Comparison of ENCODE assay signal across 8 cellular contexts in the genomic region with DNA sequence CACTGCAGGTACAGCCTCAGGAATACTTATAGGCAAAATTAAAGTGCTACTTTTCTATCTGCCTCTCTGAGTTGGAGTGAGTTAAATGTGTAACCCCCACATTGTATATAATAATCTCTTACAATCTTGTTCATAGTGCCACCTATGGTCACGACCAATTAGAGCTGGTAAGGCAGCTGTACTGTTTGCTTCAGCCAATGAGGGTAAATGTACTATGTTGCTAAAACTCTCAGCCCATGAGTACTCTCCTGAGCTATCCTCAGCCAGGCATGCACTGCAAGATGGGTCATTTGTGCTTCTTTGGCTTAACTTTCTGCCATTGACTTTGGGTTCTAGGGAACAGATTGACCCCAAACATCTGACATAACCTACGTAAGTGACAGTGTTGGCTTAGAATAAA. TPM values are rescaled to one million over a fixed set of nuclear protein-coding genes. Genes with fewer than 3 reads are reported as not detected.
DNase-seq lines count a peak whose midpoint lies in the region; ATAC-seq and TF ChIP-seq lines count a peak whose summit lies in the region.

No MANE protein-coding gene starts in this region.

- no peak overlapping the region for H3K4me3 ChIP-seq in neutrophil (ENCODE audit: low read depth in 1 of 2, low read length in 1 of 2)

- H3K4me3 Mint-ChIP-seq in activated naive CD8-positive, alpha-beta T cell treated with anti-CD3 and anti-CD28 coated beads for 36 hours = no peak overlapping the region

- H3K36me3 ChIP-seq in neutrophil = no peaks in the 10 kb centered on the region

- TF ChIP-seq CTCF in neutrophil (IDR thresholded peaks at IDR 0.05) = no peak

- DNase-seq in AML-193 (lab: John Stamatoyannopoulos, UW) (peak; percentile 41 to 59), NAMALWA (ENCODE audit: low spot score) (peak; percentile 90), posterior vena cava (ENCODE audit: low spot score) (no peak), sciatic nerve (ENCODE audit: low spot score) (no peak)
- DNase-seq in activated naive CD8-positive, alpha-beta T cell treated with anti-CD3 and anti-CD28 coated beads for 36 hours = peak; percentile 18

- no peaks in the 10 kb centered on the region for H3K27me3 Mint-ChIP-seq in activated naive CD8-positive, alpha-beta T cell treated with anti-CD3 and anti-CD28 coated beads for 36 hours

- no peaks in the 10 kb centered on the region for H3K4me1 Mint-ChIP-seq in activated naive CD8-positive, alpha-beta T cell treated with anti-CD3 and anti-CD28 coated beads for 36 hours

- H3K36me3 Mint-ChIP-seq in activated naive CD8-positive, alpha-beta T cell treated with anti-CD3 and anti-CD28 coated beads for 36 hours = no peaks in the 10 kb centered on the region

- H3K9me3 Mint-ChIP-seq in activated naive CD8-positive, alpha-beta T cell treated with anti-CD3 and anti-CD28 coated beads for 36 hours = no peaks in the 10 kb centered on the region

- intact Hi-C loops in posterior vena cava (cut with DNase I) = no loop called here
- intact Hi-C loops in sciatic nerve (cut with DNase I) = no loop called here

- H3K9me3 ChIP-seq in neutrophil = no peaks in the 10 kb centered on the region

- H3K27ac Mint-ChIP-seq in activated naive CD8-positive, alpha-beta T cell treated with anti-CD3 and anti-CD28 coated beads for 36 hours = no peak overlapping the region

- ATAC-seq in GM18499 (IDR thresholded peaks at IDR 0.05; ENCODE audit: insufficient read depth, unreplicated experiment) = peak; percentile 62
- peak; percentile 93 for ATAC-seq in HG02642 (IDR thresholded peaks at IDR 0.05; ENCODE audit: poor library complexity, unreplicated experiment)
- no peak for ATAC-seq in sciatic nerve

- peak overlapping the region; percentile 1 for H3K27ac ChIP-seq in neutrophil

- no peaks in the 10 kb centered on the region for H3K27me3 ChIP-seq in neutrophil

- H3K4me1 ChIP-seq in neutrophil (ENCODE audit: control insufficient read depth in 1 of 2, insufficient read depth in 1 of 2, low read depth in 1 of 2, low read length in 1 of 2) = peaks cover 7 to 9% of the 10 kb centered on the region in 2 experiments

RNA-seq across cellular contexts. Expression of a gene that starts 15.0 kb away (rescaled TPM):
- total RNA-seq in activated naive CD8-positive, alpha-beta T cell treated with anti-CD3 and anti-CD28 coated beads for 36 hours = 100 to 1,000 TPM; 152 to 158 TPM
- 100 to 1,000 TPM; 114 to 126 TPM for total RNA-seq in posterior vena cava
- 85.7 TPM for total RNA-seq in sciatic nerve

RNA-seq across cellular contexts. Expression of a gene that starts 47.0 kb away (rescaled TPM):
- total RNA-seq in activated naive CD8-positive, alpha-beta T cell treated with anti-CD3 and anti-CD28 coated beads for 36 hours = 10 to 100 TPM in 1 of 2 experiments, 1 to 10 TPM in 1; 8.7 to 12.3 TPM
- total RNA-seq in posterior vena cava (10 to 100 TPM in 1 of 2 donors, 1 to 10 TPM in 1; 8.8 to 11.8 TPM), sciatic nerve (13.8 TPM)

Comparison
In these comparisons a context has a peak if more than half of its experiments do, and no peak if none do; other contexts are left out.
1. DNase-seq: peak in AML-193 (2 of 2), NAMALWA (single experiment) and activated naive CD8-positive, alpha-beta T cell treated with anti-CD3 and anti-CD28 coated beads for 36 hours (single experiment); none in posterior vena cava (single experiment) and sciatic nerve (single experiment).